In the genomic region with DNA sequence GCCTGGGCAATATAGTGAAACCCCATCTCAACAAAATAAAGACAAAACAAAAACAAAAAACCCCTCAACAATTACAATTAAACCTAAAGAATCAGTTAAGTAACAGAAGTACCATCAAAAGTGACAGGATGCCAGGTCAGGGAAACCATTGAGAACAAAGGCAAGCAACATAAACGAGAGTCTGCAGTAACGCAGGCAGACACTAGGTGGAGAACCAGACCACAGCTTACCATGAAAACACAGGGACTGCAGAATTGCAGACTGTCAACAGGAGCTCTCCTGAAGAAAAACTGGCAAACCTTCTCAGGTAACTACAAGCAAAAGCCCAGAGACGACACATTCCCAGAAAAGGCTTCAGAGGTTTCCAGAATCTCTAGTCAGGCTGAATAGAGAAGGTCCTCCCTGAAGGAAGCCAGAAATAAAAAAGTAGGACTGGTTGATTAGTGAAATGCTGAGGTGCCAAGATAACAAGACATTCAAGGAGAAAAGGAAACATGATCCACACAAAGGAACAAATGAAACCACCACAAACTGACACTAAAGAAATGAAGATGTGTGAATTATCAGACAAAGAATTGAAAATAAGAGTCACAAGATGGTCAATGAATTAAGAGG, we compare ENCODE assay signal across 8 cellular contexts. TPM values are rescaled to one million over a fixed set of nuclear protein-coding genes. Genes with fewer than 3 reads are reported as not detected.
DNase-seq lines count a peak whose midpoint lies in the region; ATAC-seq and TF ChIP-seq lines count a peak whose summit lies in the region.

No MANE protein-coding gene starts in this region.

- H3K9me3 ChIP-seq in Panc1 (ENCODE audit: control insufficient read depth, insufficient read depth, low read depth, low read length) (peaks cover 25% of the 10 kb centered on the region; the same call in 1 of the 2 replicates), esophagus squamous epithelium (peaks cover 0 to 29% (median 12%) of the 10 kb centered on the region in 3 donors)

- WGBS in esophagus squamous epithelium, 2 donors, result 0% methylated on average over 3 of the region's 3 CpGs

- H3K36me3 ChIP-seq in Panc1 (ENCODE audit: control insufficient read depth, insufficient read depth, low read length) (no peaks in the 10 kb centered on the region), esophagus squamous epithelium (peaks cover 0 to 35% (median 0%) of the 10 kb centered on the region in 3 donors)

- intact Hi-C loops in Panc1 (cut with micrococcal nuclease; ENCODE audit: unreplicated experiment) (loop anchor here (5.0 kb wide), 1 partner anchor 167 kb away; no protein-coding TSS in a partner anchor), esophagus squamous epithelium (cut with DNase I) (loop anchor here (10.0 kb wide), 1 partner anchor 169 kb away; the partner anchor contains the start of gene ZNF525)

- BruUV-seq in Panc1 (replicated peaks; lab: Mats Ljungman, UMichigan), result no TSS peak

- H3K27ac ChIP-seq in Panc1 (ENCODE audit: low read length), result no peak overlapping the region
- H3K27ac ChIP-seq in esophagus squamous epithelium, result peak overlapping the region in 1 of 4 donors; percentile 42

- H3K36me3 Mint-ChIP-seq in activated T-cell treated with anti-CD3 and anti-CD28 coated beads, Interleukin-2, amount 50 U/mL, for 4 hours (ENCODE audit: insufficient read depth), result peaks cover 25% of the 10 kb centered on the region
- H3K36me3 Mint-ChIP-seq in nephron (ENCODE audit: low read depth), result peaks cover 39% of the 10 kb centered on the region
- peaks cover 55% of the 10 kb centered on the region for H3K36me3 Mint-ChIP-seq in stimulated activated naive CD8-positive, alpha-beta T cell treated with anti-CD3 and anti-CD28 coated beads, Interleukin-15, Interleukin-2, amounts not matched to agents 100 ng/mL and 50 ng/mL, for 24 hours (ENCODE audit: low read depth)

- H3K4me3 Mint-ChIP-seq in activated T-cell treated with anti-CD3 and anti-CD28 coated beads, Interleukin-2, amount 50 U/mL, for 4 hours, result peak overlapping the region; percentile 51
- peak overlapping the region; percentile 80 to 99 (median 81) for H3K4me3 Mint-ChIP-seq in nephron
- H3K4me3 Mint-ChIP-seq in stimulated activated naive CD8-positive, alpha-beta T cell treated with anti-CD3 and anti-CD28 coated beads, Interleukin-15, Interleukin-2, amounts not matched to agents 100 ng/mL and 50 ng/mL, for 24 hours, result peak overlapping the region; percentile 2

- H3K4me1 ChIP-seq in Panc1 (ENCODE audit: control insufficient read depth, insufficient read depth, low read length), result peaks cover 7% of the 10 kb centered on the region
- peaks cover 4 to 42% (median 6%) of the 10 kb centered on the region in 3 donors for H3K4me1 ChIP-seq in esophagus squamous epithelium

- CTCF ChIA-PET in Panc1 (lab: Charles Lee), result interaction anchor here (0.5 to 1.3 kb wide), 6 partner anchors 167 to 552 kb away, joined by 3 to 9 read pairs (median 4); no protein-coding TSS in a partner anchor

- peak overlapping the region; percentile 46 to 81 (median 47) for H3K27ac Mint-ChIP-seq in nephron
- no peak overlapping the region for H3K27ac Mint-ChIP-seq in stimulated activated naive CD8-positive, alpha-beta T cell treated with anti-CD3 and anti-CD28 coated beads, Interleukin-15, Interleukin-2, amounts not matched to agents 100 ng/mL and 50 ng/mL, for 24 hours

- ATAC-seq in Panc1, result peak; percentile 58
- ATAC-seq in activated T-cell treated with anti-CD3 and anti-CD28 coated beads, Interleukin-2, amount 50 U/mL, for 4 hours, result peak; percentile 32 to 35
- no peak for ATAC-seq in GM19023 (IDR thresholded peaks at IDR 0.05; ENCODE audit: unreplicated experiment)

- POLR2A ChIA-PET in Panc1 (lab: Charles Lee), result no interaction called here

- peaks cover 37% of the 10 kb centered on the region for H3K4me1 Mint-ChIP-seq in activated T-cell treated with anti-CD3 and anti-CD28 coated beads, Interleukin-2, amount 50 U/mL, for 4 hours (ENCODE audit: low read depth)
- peaks cover 21% of the 10 kb centered on the region for H3K4me1 Mint-ChIP-seq in nephron
- peaks cover 48% of the 10 kb centered on the region for H3K4me1 Mint-ChIP-seq in stimulated activated naive CD8-positive, alpha-beta T cell treated with anti-CD3 and anti-CD28 coated beads, Interleukin-15, Interleukin-2, amounts not matched to agents 100 ng/mL and 50 ng/mL, for 24 hours (ENCODE audit: low read depth)

- H3K27me3 Mint-ChIP-seq in activated T-cell treated with anti-CD3 and anti-CD28 coated beads, Interleukin-2, amount 50 U/mL, for 4 hours (ENCODE audit: low read depth), result peaks cover 6% of the 10 kb centered on the region
- H3K27me3 Mint-ChIP-seq in nephron (ENCODE audit: low read depth), result no peaks in the 10 kb centered on the region
- H3K27me3 Mint-ChIP-seq in stimulated activated naive CD8-positive, alpha-beta T cell treated with anti-CD3 and anti-CD28 coated beads, Interleukin-15, Interleukin-2, amounts not matched to agents 100 ng/mL and 50 ng/mL, for 24 hours, result no peaks in the 10 kb centered on the region

- peak; percentile 86 for DNase-seq in DMS114 treated with DMSO at 0.1 percent for 48 hours (lab: John Stamatoyannopoulos, UW; ENCODE audit: unreplicated experiment)
- DNase-seq in Kasumi-1 (lab: John Stamatoyannopoulos, UW), result peak; percentile 75 to 80
- DNase-seq in Panc1 (ENCODE audit: low read depth, low spot score), result peak; percentile 88
- DNase-seq in activated T-cell treated with anti-CD3 and anti-CD28 coated beads, Interleukin-2, amount 50 U/mL, for 4 hours, result peak; percentile 57
- DNase-seq in esophagus squamous epithelium (lab: John Stamatoyannopoulos, UW), result no peak

- no peak overlapping the region for H3K4me3 ChIP-seq in Panc1 (ENCODE audit: low read depth in 2 of 2, low read length in 2 of 2)
- H3K4me3 ChIP-seq in esophagus squamous epithelium, result no peak overlapping the region

- in situ Hi-C loops in Panc1 (cut with HindIII; ENCODE audit: low pct_unique_long_range_greater_than_20kb, low sequenced_read_pairs), result no loop called here

- peaks cover 42% of the 10 kb centered on the region for H3K9me3 Mint-ChIP-seq in activated T-cell treated with anti-CD3 and anti-CD28 coated beads, Interleukin-2, amount 50 U/mL, for 4 hours
- H3K9me3 Mint-ChIP-seq in nephron, result peaks cover 10% of the 10 kb centered on the region
- peaks cover 35% of the 10 kb centered on the region for H3K9me3 Mint-ChIP-seq in stimulated activated naive CD8-positive, alpha-beta T cell treated with anti-CD3 and anti-CD28 coated beads, Interleukin-15, Interleukin-2, amounts not matched to agents 100 ng/mL and 50 ng/mL, for 24 hours

- no peaks in the 10 kb centered on the region for H3K27me3 ChIP-seq in Panc1 (ENCODE audit: control insufficient read depth, insufficient read depth, low read length)
- H3K27me3 ChIP-seq in esophagus squamous epithelium, result no peaks in the 10 kb centered on the region

- TF ChIP-seq POLR2A in esophagus squamous epithelium (IDR thresholded peaks at IDR 0.05), result no peak

- TF ChIP-seq CTCF in Panc1 (IDR thresholded peaks at IDR 0.05) (peak; percentile 99), esophagus squamous epithelium (IDR thresholded peaks at IDR 0.05) (peak; percentile 70 to 91 (median 88)), nephron (IDR thresholded peaks at IDR 0.05; ENCODE audit: unreplicated experiment in 3 of 3) (peak; percentile 82 to 92 (median 92))

RNA-seq across cellular contexts. Expression of gene ZNF665, which starts 2.2 kb away (rescaled TPM):
- total RNA-seq in Panc1 (2021; ENCODE audit: unreplicated experiment), result 7.0 TPM
- polyA plus RNA-seq in Panc1 (2012; ENCODE audit: insufficient read length), result 3.9 TPM
- total RNA-seq in activated T-cell treated with anti-CD3 and anti-CD28 coated beads, Interleukin-2, amount 50 U/mL, for 4 hours, result under 1 TPM; 0.57 to 0.71 (median 0.66) TPM
- 1 to 10 TPM in 3 of 4 donors, under 1 TPM in 1; 0.34 to 3.8 (median 1.3) TPM for total RNA-seq in esophagus squamous epithelium

RNA-seq across cellular contexts. Expression of gene ZNF347, which starts 36.5 kb away (rescaled TPM):
- total RNA-seq in Panc1 (2021; ENCODE audit: unreplicated experiment) (18.8 TPM), esophagus squamous epithelium (1 to 10 TPM; 1.4 to 8.4 (median 3.1) TPM)
- polyA plus RNA-seq in Panc1 (2012; ENCODE audit: insufficient read length), result 7.1 TPM
- total RNA-seq in activated T-cell treated with anti-CD3 and anti-CD28 coated beads, Interleukin-2, amount 50 U/mL, for 4 hours, result 1 to 10 TPM; 3.0 to 5.1 (median 3.1) TPM

RNA-seq across cellular contexts. Expression of gene ZNF677, which starts 59.3 kb away (rescaled TPM):
- total RNA-seq in Panc1 (2021; ENCODE audit: unreplicated experiment), result 32.8 TPM
- polyA plus RNA-seq in Panc1 (2012; ENCODE audit: insufficient read length), result 15.8 TPM
- total RNA-seq in activated T-cell treated with anti-CD3 and anti-CD28 coated beads, Interleukin-2, amount 50 U/mL, for 4 hours, result 1 to 10 TPM; 2.6 to 5.0 (median 4.6) TPM
- 10 to 100 TPM in 1 of 4 donors, 1 to 10 TPM in 3; 3.4 to 18.1 (median 3.6) TPM for total RNA-seq in esophagus squamous epithelium

Comparison
In these comparisons a context has a peak if more than half of its experiments do, and no peak if none do; other contexts are left out.
1. H3K4me3 Mint-ChIP-seq: peak in every context shown above with its lines; median percentile 81 in nephron; 51 in activated T-cell treated with anti-CD3 and anti-CD28 coated beads, Interleukin-2, amount 50 U/mL, for 4 hours; 2 in stimulated activated naive CD8-positive, alpha-beta T cell treated with anti-CD3 and anti-CD28 coated beads, Interleukin-15, Interleukin-2, amounts not matched to agents 100 ng/mL and 50 ng/mL, for 24 hours.